Comparison of ENCODE assay signal across 11 cellular contexts in the genomic region with DNA sequence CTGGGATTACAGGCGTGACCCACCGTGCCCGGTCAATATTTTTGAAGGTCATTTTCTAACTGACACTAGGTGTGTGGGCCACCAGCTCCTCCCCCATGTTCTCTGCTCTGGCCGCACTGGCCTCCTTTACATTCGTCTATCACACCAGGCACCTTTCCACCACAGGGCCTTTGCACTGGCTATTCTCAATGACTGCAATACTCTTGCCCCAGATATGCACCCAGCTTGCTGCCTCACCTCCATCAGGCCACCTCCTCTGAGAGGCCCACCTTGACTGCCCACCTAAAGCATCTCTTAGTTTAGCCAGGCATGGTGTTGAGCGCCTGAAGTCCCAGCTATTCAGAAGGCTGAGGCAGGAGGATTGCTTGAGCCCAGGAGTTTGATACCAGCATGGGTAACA. TPM values are rescaled to one million over a fixed set of nuclear protein-coding genes. Genes with fewer than 3 reads are reported as not detected.
"Had no signal": no experiment of that assay in that cellular context is flagged by ENCODE, and none has a peak within 500 bp of the region (broad histone marks: within the 10 kb centered on the region; RNA-seq: fewer than 3 reads in every experiment).

No MANE protein-coding gene starts in this region.

- H3K27ac Mint-ChIP-seq: HFFc6 had no signal

- H3K27ac ChIP-seq: GM23248, HL-60, KMS-11 had no signal

- H2AFZ ChIP-seq: GM23248 had no signal

- H3K36me3 ChIP-seq: HAP-1 had no signal

- H3K9me3 Mint-ChIP-seq: HFFc6 had no signal

- DNase-seq: GM23248, GOT3, H7, HFFc6, IMR-90, KBM-7 had no signal

- H3K4me3 Mint-ChIP-seq: HFFc6 had no signal

- H3K4me2 ChIP-seq: KMS-11 had no signal

- H3K9me3 ChIP-seq: HAP-1 had no signal

- H3K9ac ChIP-seq: GM23248, KMS-11 had no signal

- H3K4me1 ChIP-seq: HAP-1 had no signal

- H3K4me3 ChIP-seq: GM23248, HAP-1 had no signal

RNA-seq across cellular contexts. Expression of gene SULT2B1, which starts 10.2 kb away (rescaled TPM):
- total RNA-seq: GM23248, HT1080, IMR-90 had no signal
- polyA plus RNA-seq: GM23248 had no signal

RNA-seq across cellular contexts. Expression of gene LMTK3, which starts 30.2 kb away (rescaled TPM):
- total RNA-seq: H4 had no signal
- polyA plus RNA-seq: GM23248 had no signal
